ENCODE assay signal across 1 cellular context in the genomic region with DNA sequence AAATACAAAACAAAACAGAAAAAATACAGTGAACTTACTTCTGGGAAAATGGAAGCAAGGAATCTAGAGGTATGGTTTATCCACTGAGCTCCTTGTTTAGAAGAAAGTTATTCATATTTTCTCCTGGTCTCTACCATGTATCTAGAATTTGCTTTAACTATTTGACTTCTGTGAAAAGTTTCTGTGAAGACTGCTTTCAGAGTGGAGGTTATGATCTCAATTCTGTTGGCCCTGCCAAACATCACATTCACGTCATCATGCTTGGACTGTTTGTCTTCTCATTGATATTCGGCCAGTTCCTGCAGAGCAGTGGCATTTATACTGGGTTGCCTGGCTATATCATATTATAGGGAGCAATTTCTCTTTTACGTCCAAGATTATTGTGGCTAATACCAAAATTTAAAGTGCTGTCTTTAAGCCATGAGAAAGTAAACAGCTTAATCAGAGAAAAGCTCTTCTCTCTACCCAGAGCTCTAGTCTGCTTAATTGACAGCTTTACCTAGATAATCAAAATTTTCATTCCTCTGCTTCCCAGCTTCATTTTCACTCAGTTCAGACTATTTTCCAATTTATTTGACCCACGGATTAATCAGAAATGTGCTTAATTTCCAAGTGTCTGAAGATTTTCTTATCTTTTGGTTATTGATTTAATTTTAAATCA.
TF ChIP-seq lines count a peak whose summit lies in the region.

A gene with protein sequence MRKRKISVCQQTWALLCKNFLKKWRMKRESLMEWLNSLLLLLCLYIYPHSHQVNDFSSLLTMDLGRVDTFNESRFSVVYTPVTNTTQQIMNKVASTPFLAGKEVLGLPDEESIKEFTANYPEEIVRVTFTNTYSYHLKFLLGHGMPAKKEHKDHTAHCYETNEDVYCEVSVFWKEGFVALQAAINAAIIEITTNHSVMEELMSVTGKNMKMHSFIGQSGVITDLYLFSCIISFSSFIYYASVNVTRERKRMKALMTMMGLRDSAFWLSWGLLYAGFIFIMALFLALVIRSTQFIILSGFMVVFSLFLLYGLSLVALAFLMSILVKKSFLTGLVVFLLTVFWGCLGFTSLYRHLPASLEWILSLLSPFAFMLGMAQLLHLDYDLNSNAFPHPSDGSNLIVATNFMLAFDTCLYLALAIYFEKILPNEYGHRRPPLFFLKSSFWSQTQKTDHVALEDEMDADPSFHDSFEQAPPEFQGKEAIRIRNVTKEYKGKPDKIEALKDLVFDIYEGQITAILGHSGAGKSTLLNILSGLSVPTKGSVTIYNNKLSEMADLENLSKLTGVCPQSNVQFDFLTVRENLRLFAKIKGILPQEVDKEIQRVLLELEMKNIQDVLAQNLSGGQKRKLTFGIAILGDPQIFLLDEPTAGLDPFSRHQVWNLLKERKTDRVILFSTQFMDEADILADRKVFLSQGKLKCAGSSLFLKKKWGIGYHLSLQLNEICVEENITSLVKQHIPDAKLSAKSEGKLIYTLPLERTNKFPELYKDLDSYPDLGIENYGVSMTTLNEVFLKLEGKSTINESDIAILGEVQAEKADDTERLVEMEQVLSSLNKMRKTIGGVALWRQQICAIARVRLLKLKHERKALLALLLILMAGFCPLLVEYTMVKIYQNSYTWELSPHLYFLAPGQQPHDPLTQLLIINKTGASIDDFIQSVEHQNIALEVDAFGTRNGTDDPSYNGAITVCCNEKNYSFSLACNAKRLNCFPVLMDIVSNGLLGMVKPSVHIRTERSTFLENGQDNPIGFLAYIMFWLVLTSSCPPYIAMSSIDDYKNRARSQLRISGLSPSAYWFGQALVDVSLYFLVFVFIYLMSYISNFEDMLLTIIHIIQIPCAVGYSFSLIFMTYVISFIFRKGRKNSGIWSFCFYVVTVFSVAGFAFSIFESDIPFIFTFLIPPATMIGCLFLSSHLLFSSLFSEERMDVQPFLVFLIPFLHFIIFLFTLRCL (N-terminal part only) (minus strand): TSS at position 212 of the 661 bp plus-strand sequence. CDS start 13,358 bp downstream, outside the sequence.

TF ChIP-seq in K562, 482 proteins besides CTCF, POLR2A, EP300 and RAD21 (continues in another document):
- TF ChIP-seq LEF1 (IDR thresholded peaks at IDR 0.05) (no peak), KLF1 (tag; IDR thresholded peaks at IDR 0.05) (no peak), ZNF24 (IDR thresholded peaks at IDR 0.05) (no peak), KHSRP (IDR thresholded peaks at IDR 0.05) (peak; percentile 56; the same call in 1 of the 2 replicates), EZH2 (IDR thresholded peaks at IDR 0.05; ENCODE audit: borderline replicate concordance, low read depth, low read length) (no peak), CREM (IDR thresholded peaks at IDR 0.05; ENCODE audit: low read depth) (peak; percentile 98), SIRT6 (IDR thresholded peaks at IDR 0.05; ENCODE audit: low read depth, low read length) (no peak), SAFB (IDR thresholded peaks at IDR 0.05; ENCODE audit: borderline replicate concordance, low read depth, low read length) (no peak), JUND (IDR thresholded peaks at IDR 0.05; ENCODE audit: borderline replicate concordance, low read depth, low read length) (peak; percentile 43; the same call in 1 of the 2 replicates), JUND (tag; IDR thresholded peaks at IDR 0.05; ENCODE audit: borderline replicate concordance, low read depth, low read length) (no peak; the same call in 2 of the 3 replicates), SUPT5H (IDR thresholded peaks at IDR 0.05) (peak; percentile 50; the same call in 1 of the 2 replicates), TAF1 (IDR thresholded peaks at IDR 0.05; ENCODE audit: control insufficient read depth, extremely low read depth, insufficient read depth, low read length, severe bottlenecking) (peak; percentile 59), RNF2 (IDR thresholded peaks at IDR 0.05) (no peak), ZC3H4 (CRISPR knock-in tag; IDR thresholded peaks at IDR 0.05; ENCODE audit: borderline replicate concordance) (no peak), TAF7 (tag; IDR thresholded peaks at IDR 0.05) (0 out of 2 replicates have a peak, but pooled peaks have one; percentile 6), TBP (optimal IDR thresholded peaks at IDR 0.05; ENCODE audit: low read depth, low read length) (peak; percentile 41), DIDO1 (tag; IDR thresholded peaks at IDR 0.05; ENCODE audit: low read depth) (peak; percentile 69; the same call in 1 of the 2 replicates), ZBTB1 (CRISPR knock-in tag; IDR thresholded peaks at IDR 0.05; ENCODE audit: borderline replicate concordance, low read depth) (no peak), MTA1 (IDR thresholded peaks at IDR 0.05; ENCODE audit: borderline replicate concordance) (peak; percentile 96), ZNF778 (CRISPR knock-in tag; IDR thresholded peaks at IDR 0.05) (no peak), CBX2 (IDR thresholded peaks at IDR 0.05; ENCODE audit: insufficient read depth, low read length, poor library complexity, severe bottlenecking) (no peak), POLR2H (tag; IDR thresholded peaks at IDR 0.05; ENCODE audit: low read depth) (peak; percentile 58; the same call in 1 of the 2 replicates), ATF1 (CRISPR knock-in tag; IDR thresholded peaks at IDR 0.05) (peak; percentile 30; the same call in 1 of the 2 replicates), ATF1 (tag; IDR thresholded peaks at IDR 0.05) (peak; percentile 96), CBX8 (IDR thresholded peaks at IDR 0.05; ENCODE audit: borderline replicate concordance, extremely low read depth, low read depth, low read length, poor library complexity, severe bottlenecking) (no peak), ZFP1 (CRISPR knock-in tag; IDR thresholded peaks at IDR 0.05) (no peak), ZNF507 (tag; conservative IDR thresholded peaks at IDR 0.05) (no peak), ZNF561 (CRISPR knock-in tag; conservative IDR thresholded peaks at IDR 0.05) (no peak), CREB1 (IDR thresholded peaks at IDR 0.05) (peak; percentile 95), CREB1 (CRISPR knock-in tag; IDR thresholded peaks at IDR 0.05) (peak; percentile 68; the same call in 1 of the 2 replicates), ZNF217 (CRISPR knock-in tag; IDR thresholded peaks at IDR 0.05) (no peak), ZNF444 (CRISPR knock-in tag; IDR thresholded peaks at IDR 0.05) (no peak), HDAC3 (IDR thresholded peaks at IDR 0.05; ENCODE audit: borderline replicate concordance, partially characterized antibody) (no peak), MYBL2 (IDR thresholded peaks at IDR 0.05; ENCODE audit: low read depth) (peak; percentile 48; the same call in 1 of the 2 replicates), MYBL2 (CRISPR knock-in tag; IDR thresholded peaks at IDR 0.05; ENCODE audit: borderline replicate concordance) (no peak), C11orf30 (IDR thresholded peaks at IDR 0.05; ENCODE audit: low read depth) (peak; percentile 48), MAZ (CRISPR knock-in tag; conservative IDR thresholded peaks at IDR 0.05 in 1 of 2, IDR thresholded peaks at IDR 0.05 in 1 of 2) (no peak), SMAD3 (CRISPR knock-in tag; conservative IDR thresholded peaks at IDR 0.05) (no peak), TBL1XR1 (IDR thresholded peaks at IDR 0.05; ENCODE audit: low read length in 2 of 2) (peak in 1 of 2 experiments; percentile 82; a peak in 2 of 4 replicates), CBFA2T2 (conservative IDR thresholded peaks at IDR 0.05) (no peak)
- TF ChIP-seq, protein P1, sequence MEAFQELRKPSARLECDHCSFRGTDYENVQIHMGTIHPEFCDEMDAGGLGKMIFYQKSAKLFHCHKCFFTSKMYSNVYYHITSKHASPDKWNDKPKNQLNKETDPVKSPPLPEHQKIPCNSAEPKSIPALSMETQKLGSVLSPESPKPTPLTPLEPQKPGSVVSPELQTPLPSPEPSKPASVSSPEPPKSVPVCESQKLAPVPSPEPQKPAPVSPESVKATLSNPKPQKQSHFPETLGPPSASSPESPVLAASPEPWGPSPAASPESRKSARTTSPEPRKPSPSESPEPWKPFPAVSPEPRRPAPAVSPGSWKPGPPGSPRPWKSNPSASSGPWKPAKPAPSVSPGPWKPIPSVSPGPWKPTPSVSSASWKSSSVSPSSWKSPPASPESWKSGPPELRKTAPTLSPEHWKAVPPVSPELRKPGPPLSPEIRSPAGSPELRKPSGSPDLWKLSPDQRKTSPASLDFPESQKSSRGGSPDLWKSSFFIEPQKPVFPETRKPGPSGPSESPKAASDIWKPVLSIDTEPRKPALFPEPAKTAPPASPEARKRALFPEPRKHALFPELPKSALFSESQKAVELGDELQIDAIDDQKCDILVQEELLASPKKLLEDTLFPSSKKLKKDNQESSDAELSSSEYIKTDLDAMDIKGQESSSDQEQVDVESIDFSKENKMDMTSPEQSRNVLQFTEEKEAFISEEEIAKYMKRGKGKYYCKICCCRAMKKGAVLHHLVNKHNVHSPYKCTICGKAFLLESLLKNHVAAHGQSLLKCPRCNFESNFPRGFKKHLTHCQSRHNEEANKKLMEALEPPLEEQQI (IDR thresholded peaks at IDR 0.05) = peak; percentile 81
- TF ChIP-seq, protein P2, sequence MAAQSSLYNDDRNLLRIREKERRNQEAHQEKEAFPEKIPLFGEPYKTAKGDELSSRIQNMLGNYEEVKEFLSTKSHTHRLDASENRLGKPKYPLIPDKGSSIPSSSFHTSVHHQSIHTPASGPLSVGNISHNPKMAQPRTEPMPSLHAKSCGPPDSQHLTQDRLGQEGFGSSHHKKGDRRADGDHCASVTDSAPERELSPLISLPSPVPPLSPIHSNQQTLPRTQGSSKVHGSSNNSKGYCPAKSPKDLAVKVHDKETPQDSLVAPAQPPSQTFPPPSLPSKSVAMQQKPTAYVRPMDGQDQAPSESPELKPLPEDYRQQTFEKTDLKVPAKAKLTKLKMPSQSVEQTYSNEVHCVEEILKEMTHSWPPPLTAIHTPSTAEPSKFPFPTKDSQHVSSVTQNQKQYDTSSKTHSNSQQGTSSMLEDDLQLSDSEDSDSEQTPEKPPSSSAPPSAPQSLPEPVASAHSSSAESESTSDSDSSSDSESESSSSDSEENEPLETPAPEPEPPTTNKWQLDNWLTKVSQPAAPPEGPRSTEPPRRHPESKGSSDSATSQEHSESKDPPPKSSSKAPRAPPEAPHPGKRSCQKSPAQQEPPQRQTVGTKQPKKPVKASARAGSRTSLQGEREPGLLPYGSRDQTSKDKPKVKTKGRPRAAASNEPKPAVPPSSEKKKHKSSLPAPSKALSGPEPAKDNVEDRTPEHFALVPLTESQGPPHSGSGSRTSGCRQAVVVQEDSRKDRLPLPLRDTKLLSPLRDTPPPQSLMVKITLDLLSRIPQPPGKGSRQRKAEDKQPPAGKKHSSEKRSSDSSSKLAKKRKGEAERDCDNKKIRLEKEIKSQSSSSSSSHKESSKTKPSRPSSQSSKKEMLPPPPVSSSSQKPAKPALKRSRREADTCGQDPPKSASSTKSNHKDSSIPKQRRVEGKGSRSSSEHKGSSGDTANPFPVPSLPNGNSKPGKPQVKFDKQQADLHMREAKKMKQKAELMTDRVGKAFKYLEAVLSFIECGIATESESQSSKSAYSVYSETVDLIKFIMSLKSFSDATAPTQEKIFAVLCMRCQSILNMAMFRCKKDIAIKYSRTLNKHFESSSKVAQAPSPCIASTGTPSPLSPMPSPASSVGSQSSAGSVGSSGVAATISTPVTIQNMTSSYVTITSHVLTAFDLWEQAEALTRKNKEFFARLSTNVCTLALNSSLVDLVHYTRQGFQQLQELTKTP (IDR thresholded peaks at IDR 0.05; ENCODE audit: low read depth in 1 of 2, partially characterized antibody in 2 of 2) = no peak
- TF ChIP-seq, protein P3, sequence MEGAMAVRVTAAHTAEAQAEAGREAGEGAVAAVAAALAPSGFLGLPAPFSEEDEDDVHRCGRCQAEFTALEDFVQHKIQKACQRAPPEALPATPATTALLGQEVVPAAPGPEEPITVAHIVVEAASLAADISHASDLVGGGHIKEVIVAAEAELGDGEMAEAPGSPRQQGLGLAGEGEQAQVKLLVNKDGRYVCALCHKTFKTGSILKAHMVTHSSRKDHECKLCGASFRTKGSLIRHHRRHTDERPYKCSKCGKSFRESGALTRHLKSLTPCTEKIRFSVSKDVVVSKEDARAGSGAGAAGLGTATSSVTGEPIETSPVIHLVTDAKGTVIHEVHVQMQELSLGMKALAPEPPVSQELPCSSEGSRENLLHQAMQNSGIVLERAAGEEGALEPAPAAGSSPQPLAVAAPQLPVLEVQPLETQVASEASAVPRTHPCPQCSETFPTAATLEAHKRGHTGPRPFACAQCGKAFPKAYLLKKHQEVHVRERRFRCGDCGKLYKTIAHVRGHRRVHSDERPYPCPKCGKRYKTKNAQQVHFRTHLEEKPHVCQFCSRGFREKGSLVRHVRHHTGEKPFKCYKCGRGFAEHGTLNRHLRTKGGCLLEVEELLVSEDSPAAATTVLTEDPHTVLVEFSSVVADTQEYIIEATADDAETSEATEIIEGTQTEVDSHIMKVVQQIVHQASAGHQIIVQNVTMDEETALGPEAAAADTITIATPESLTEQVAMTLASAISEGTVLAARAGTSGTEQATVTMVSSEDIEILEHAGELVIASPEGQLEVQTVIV (CRISPR knock-in tag; IDR thresholded peaks at IDR 0.05; ENCODE audit: borderline replicate concordance) = no peak
- TF ChIP-seq, protein P4, sequence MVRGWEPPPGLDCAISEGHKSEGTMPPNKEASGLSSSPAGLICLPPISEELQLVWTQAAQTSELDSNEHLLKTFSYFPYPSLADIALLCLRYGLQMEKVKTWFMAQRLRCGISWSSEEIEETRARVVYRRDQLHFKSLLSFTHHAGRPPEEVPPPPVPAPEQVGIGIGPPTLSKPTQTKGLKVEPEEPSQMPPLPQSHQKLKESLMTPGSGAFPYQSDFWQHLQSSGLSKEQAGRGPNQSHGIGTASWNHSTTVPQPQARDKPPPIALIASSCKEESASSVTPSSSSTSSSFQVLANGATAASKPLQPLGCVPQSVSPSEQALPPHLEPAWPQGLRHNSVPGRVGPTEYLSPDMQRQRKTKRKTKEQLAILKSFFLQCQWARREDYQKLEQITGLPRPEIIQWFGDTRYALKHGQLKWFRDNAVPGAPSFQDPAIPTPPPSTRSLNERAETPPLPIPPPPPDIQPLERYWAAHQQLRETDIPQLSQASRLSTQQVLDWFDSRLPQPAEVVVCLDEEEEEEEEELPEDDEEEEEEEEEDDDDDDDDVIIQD (CRISPR knock-in tag; IDR thresholded peaks at IDR 0.05) = no peak
- TF ChIP-seq, protein P5, sequence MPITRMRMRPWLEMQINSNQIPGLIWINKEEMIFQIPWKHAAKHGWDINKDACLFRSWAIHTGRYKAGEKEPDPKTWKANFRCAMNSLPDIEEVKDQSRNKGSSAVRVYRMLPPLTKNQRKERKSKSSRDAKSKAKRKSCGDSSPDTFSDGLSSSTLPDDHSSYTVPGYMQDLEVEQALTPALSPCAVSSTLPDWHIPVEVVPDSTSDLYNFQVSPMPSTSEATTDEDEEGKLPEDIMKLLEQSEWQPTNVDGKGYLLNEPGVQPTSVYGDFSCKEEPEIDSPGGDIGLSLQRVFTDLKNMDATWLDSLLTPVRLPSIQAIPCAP (CRISPR knock-in tag; IDR thresholded peaks at IDR 0.05; ENCODE audit: borderline replicate concordance) = no peak
- TF ChIP-seq, protein P6, sequence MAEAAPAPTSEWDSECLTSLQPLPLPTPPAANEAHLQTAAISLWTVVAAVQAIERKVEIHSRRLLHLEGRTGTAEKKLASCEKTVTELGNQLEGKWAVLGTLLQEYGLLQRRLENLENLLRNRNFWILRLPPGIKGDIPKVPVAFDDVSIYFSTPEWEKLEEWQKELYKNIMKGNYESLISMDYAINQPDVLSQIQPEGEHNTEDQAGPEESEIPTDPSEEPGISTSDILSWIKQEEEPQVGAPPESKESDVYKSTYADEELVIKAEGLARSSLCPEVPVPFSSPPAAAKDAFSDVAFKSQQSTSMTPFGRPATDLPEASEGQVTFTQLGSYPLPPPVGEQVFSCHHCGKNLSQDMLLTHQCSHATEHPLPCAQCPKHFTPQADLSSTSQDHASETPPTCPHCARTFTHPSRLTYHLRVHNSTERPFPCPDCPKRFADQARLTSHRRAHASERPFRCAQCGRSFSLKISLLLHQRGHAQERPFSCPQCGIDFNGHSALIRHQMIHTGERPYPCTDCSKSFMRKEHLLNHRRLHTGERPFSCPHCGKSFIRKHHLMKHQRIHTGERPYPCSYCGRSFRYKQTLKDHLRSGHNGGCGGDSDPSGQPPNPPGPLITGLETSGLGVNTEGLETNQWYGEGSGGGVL (CRISPR knock-in tag; IDR thresholded peaks at IDR 0.05) = no peak
